Comparison of ENCODE assay signal across 20 cellular contexts in genomic region chr10:127374901-127375300, GRCh38.
"Had no signal": no experiment of that assay in that cellular context is flagged by ENCODE, and none has a peak within 500 bp of the region (broad histone marks: within the 10 kb centered on the region; RNA-seq: fewer than 3 reads in every experiment).

No MANE protein-coding gene starts in this region.

- ATAC-seq: activated CD4-positive, CD25-positive, alpha-beta regulatory T cell treated with anti-CD3 and anti-CD28 coated beads, Interleukin-2, amount 50 U/mL, for 24 hours; esophagus mucosa; heart right ventricle; naive thymus-derived CD4-positive, alpha-beta T cell; psoas muscle; right cardiac atrium; stimulated activated effector memory CD8-positive, alpha-beta T cell treated with anti-CD3 and anti-CD28 coated beads, Interleukin-12 subunit alpha, Interleukin-12 subunit beta, amount 100 ng/mL, for 72 hours had no signal

- H3K27ac ChIP-seq: breast epithelium, heart right ventricle, left ventricle myocardium inferior, ovary, psoas muscle, stomach had no signal

- H3K4me1 ChIP-seq: breast epithelium, heart right ventricle, left ventricle myocardium inferior, psoas muscle had no signal

- DNase-seq: activated CD4-positive, alpha-beta T cell treated with anti-CD3 and anti-CD28 coated beads, Interleukin-2, amount 10 ng/mL, durations not matched to agents 7 days and 5 days; activated CD8-positive, alpha-beta memory T cell treated with anti-CD3 and anti-CD28 coated beads, Interleukin-2, amount 50 U/mL, for 48 hours; activated effector memory CD4-positive, alpha-beta T cell treated with Interleukin-2 at 50 U/mL for 16 hours; activated naive CD4-positive, alpha-beta T cell treated with anti-CD3 and anti-CD28 coated beads, Interleukin-2, amount 50 U/mL, for 16 hours; activated T-cell treated with anti-CD3 and anti-CD28 coated beads, Interleukin-2, amount 50 U/mL, for 48 hours; cortex of kidney; heart right ventricle; kidney glomerular epithelial cell; left ventricle myocardium inferior; mammary epithelial cell; naive thymus-derived CD4-positive, alpha-beta T cell; ovary; psoas muscle; right cardiac atrium; stimulated activated CD4-positive, alpha-beta T cell treated with anti-CD3 and anti-CD28 coated beads, Interleukin-4, amount 100 ng/mL, for 24 hours; stomach had no signal

- H3K4me3 ChIP-seq: breast epithelium, heart right ventricle, left ventricle myocardium inferior, ovary, psoas muscle, stomach had no signal

- H3K36me3 ChIP-seq: breast epithelium, ovary had no signal

- H3K27me3 ChIP-seq: breast epithelium, heart right ventricle, ovary, stomach had no signal

- H3K9me3 ChIP-seq: breast epithelium, heart right ventricle, left ventricle myocardium inferior, ovary, psoas muscle, stomach had no signal
